ENCODE assay signal across 8 cellular contexts in the genomic region with DNA sequence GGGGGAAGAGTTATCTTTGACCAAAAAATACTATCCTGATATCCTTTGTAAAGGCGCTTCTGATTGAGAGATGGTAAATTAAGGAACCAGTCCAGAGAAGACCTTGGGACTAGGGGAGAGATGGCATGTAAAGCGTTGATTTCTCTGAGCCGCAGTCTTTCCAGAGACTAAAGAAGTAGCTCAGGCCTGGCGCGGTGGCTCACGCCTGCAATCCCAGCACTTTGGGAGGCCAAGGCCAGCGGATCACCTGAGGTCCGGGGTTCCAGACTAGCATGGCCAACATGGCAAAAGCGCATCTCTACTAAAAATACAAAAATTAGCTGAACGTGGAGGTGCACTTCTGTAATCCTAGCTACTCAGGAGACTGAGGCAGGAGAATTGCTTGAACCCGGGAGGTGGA. TPM values are rescaled to one million over a fixed set of nuclear protein-coding genes. Genes with fewer than 3 reads are reported as not detected.
DNase-seq lines count a peak whose midpoint lies in the region; ATAC-seq and TF ChIP-seq lines count a peak whose summit lies in the region.

No MANE protein-coding gene starts in this region.

- no peak overlapping the region for H2AFZ ChIP-seq in KMS-11 (ENCODE audit: low read depth)

- H3K9me3 Mint-ChIP-seq in naive thymus-derived CD4-positive, alpha-beta T cell = no peaks in the 10 kb centered on the region

- CTCF ChIA-PET in naive thymus-derived CD4-positive, alpha-beta T cell (lab: Charles Lee) = interaction anchor here (1.1 kb wide), 1 partner anchor 33 kb away, joined by 3 read pairs; no protein-coding TSS in a partner anchor

- no peak overlapping the region for H3K27ac ChIP-seq in KMS-11
- peak overlapping the region; percentile 99 for H3K27ac ChIP-seq in naive thymus-derived CD4-positive, alpha-beta T cell (ENCODE audit: low read depth, low read length)

- H3K4me3 Mint-ChIP-seq in naive thymus-derived CD4-positive, alpha-beta T cell = peak overlapping the region; percentile 87 to 97 (median 92)

- ATAC-seq in naive thymus-derived CD4-positive, alpha-beta T cell = no peak
- no peak for ATAC-seq in HG03196 (IDR thresholded peaks at IDR 0.05; ENCODE audit: unreplicated experiment)

- DNase-seq in AG09309 (ENCODE audit: low read depth) (no peak), choroid plexus epithelial cell (ENCODE audit: low read depth) (no peak), AG08396 (ENCODE audit: low spot score) (no peak), SKM-1 treated with dmso at 0.1 percent for 144 hours (lab: John Stamatoyannopoulos, UW; ENCODE audit: unreplicated experiment) (no peak), GM19238 (ENCODE audit: insufficient read length, low spot score) (no peak)
- DNase-seq in naive thymus-derived CD4-positive, alpha-beta T cell = no peak

- H3K4me1 ChIP-seq in KMS-11 (ENCODE audit: low read depth, poor library complexity, severe bottlenecking) = peaks cover 33% of the 10 kb centered on the region
- peaks cover 41 to 44% of the 10 kb centered on the region in 2 donors for H3K4me1 ChIP-seq in naive thymus-derived CD4-positive, alpha-beta T cell (ENCODE audit: control insufficient read depth in 2 of 2, insufficient read depth in 2 of 2, low read length in 2 of 2)

- peak overlapping the region; percentile 86 for H3K4me2 ChIP-seq in KMS-11

- no peaks in the 10 kb centered on the region for H3K27me3 Mint-ChIP-seq in naive thymus-derived CD4-positive, alpha-beta T cell

- POLR2A ChIA-PET in naive thymus-derived CD4-positive, alpha-beta T cell (lab: Charles Lee) = interaction anchor here (0.7 to 4.1 kb wide), 7 partner anchors 9 to 298 kb away, joined by 3 to 23 read pairs (median 3); partner anchors contain the start of gene EDC4

- H3K36me3 Mint-ChIP-seq in naive thymus-derived CD4-positive, alpha-beta T cell = peaks cover 0 to 18% (median 0%) of the 10 kb centered on the region in 5 donors

- H3K4me1 Mint-ChIP-seq in naive thymus-derived CD4-positive, alpha-beta T cell = peaks cover 19 to 63% (median 40%) of the 10 kb centered on the region in 7 donors

- H3K79me2 ChIP-seq in KMS-11 (ENCODE audit: insufficient read depth, low read depth) = peaks cover 83% of the 10 kb centered on the region

- H3K27ac Mint-ChIP-seq in naive thymus-derived CD4-positive, alpha-beta T cell = peak overlapping the region in 7 of 9 donors; percentile 52 to 87 (median 84)

- TF ChIP-seq CTCF in AG09309 (IDR thresholded peaks at IDR 0.05; ENCODE audit: control insufficient read depth, insufficient read depth, low read depth, low read length, missing control alignments) (no peak), KMS-11 (conservative IDR thresholded peaks at IDR 0.05; ENCODE audit: low read depth, low read length) (no peak), choroid plexus epithelial cell (conservative IDR thresholded peaks at IDR 0.05; ENCODE audit: low read depth, low read length) (no peak)

- H3K4me3 ChIP-seq in AG09309 (ENCODE audit: control insufficient read depth, low read depth, low read length) (peak overlapping the region; percentile 88), KMS-11 (IDR thresholded peaks at IDR 0.05; ENCODE audit: insufficient read depth, low read depth, low read length) (no peak overlapping the region), choroid plexus epithelial cell (ENCODE audit: low read depth, low read length) (peak overlapping the region; percentile 93)
- no peak overlapping the region for H3K4me3 ChIP-seq in naive thymus-derived CD4-positive, alpha-beta T cell (ENCODE audit: low read length)

- intact Hi-C loops in naive thymus-derived CD4-positive, alpha-beta T cell (cut with micrococcal nuclease) = loop anchor here in 1 of 2 donors (10.0 kb wide), 2 partner anchors 323 to 603 kb away; partner anchors contain the start of genes FHOD1, RIPOR1 and SLC9A5

- no peaks in the 10 kb centered on the region for H3K27me3 ChIP-seq in KMS-11 (ENCODE audit: insufficient read depth, low read depth)
- no peaks in the 10 kb centered on the region for H3K27me3 ChIP-seq in naive thymus-derived CD4-positive, alpha-beta T cell (ENCODE audit: control insufficient read depth in 2 of 2, insufficient read depth in 2 of 2, low read length in 2 of 2)

- H3K9me3 ChIP-seq in naive thymus-derived CD4-positive, alpha-beta T cell (ENCODE audit: control insufficient read depth in 2 of 3, low read length in 3 of 3) = no peaks in the 10 kb centered on the region

- no peaks in the 10 kb centered on the region for H3K36me3 ChIP-seq in KMS-11 (ENCODE audit: insufficient read depth)
- H3K36me3 ChIP-seq in naive thymus-derived CD4-positive, alpha-beta T cell (ENCODE audit: control insufficient read depth in 2 of 3, insufficient read depth in 3 of 3, low read length in 3 of 3) = peaks cover 0 to 4% (median 0%) of the 10 kb centered on the region in 3 experiments

- no peaks in the 10 kb centered on the region for H4K20me1 ChIP-seq in KMS-11 (ENCODE audit: insufficient read depth)

- H3K9ac ChIP-seq in KMS-11 = peak overlapping the region; percentile 77; the same call in 1 of the 2 replicates

RNA-seq across cellular contexts. Expression of gene CENPT, which starts 0.6 kb away (rescaled TPM):
- total RNA-seq in naive thymus-derived CD4-positive, alpha-beta T cell = 100 to 1,000 TPM in 3 of 5 experiments, 10 to 100 TPM in 2; 56.7 to 128 (median 100) TPM
- polyA plus RNA-seq in naive thymus-derived CD4-positive, alpha-beta T cell = 10 to 100 TPM; 11.8 to 22.7 TPM

RNA-seq across cellular contexts. Expression of gene NUTF2, which starts 1.4 kb away (rescaled TPM):
- total RNA-seq in naive thymus-derived CD4-positive, alpha-beta T cell = 100 to 1,000 TPM in 1 of 5 experiments, 10 to 100 TPM in 4; 34.7 to 125 (median 40.4) TPM
- 100 to 1,000 TPM in 1 of 2 donors, 10 to 100 TPM in 1; 98.0 to 118 TPM for polyA plus RNA-seq in naive thymus-derived CD4-positive, alpha-beta T cell

RNA-seq across cellular contexts. Expression of gene THAP11, which starts 6.0 kb away (rescaled TPM):
- 10 to 100 TPM; 29.0 to 62.7 (median 44.6) TPM for total RNA-seq in naive thymus-derived CD4-positive, alpha-beta T cell
- polyA plus RNA-seq in naive thymus-derived CD4-positive, alpha-beta T cell = 100 to 1,000 TPM; 134 to 204 TPM

RNA-seq across cellular contexts. Expression of gene EDC4, which starts 24.7 kb away (rescaled TPM):
- total RNA-seq in naive thymus-derived CD4-positive, alpha-beta T cell = 100 to 1,000 TPM; 103 to 166 (median 122) TPM
- 10 to 100 TPM; 34.8 to 52.4 TPM for polyA plus RNA-seq in naive thymus-derived CD4-positive, alpha-beta T cell

RNA-seq across cellular contexts. Expression of gene NRN1L, which starts 36.6 kb away (rescaled TPM):
- total RNA-seq in naive thymus-derived CD4-positive, alpha-beta T cell = 1 to 10 TPM; 1.1 to 6.4 (median 3.2) TPM
- polyA plus RNA-seq in naive thymus-derived CD4-positive, alpha-beta T cell = not detected

Comparison
In these comparisons a context has a peak if more than half of its experiments do, and no peak if none do; other contexts are left out.
1. H3K4me3 ChIP-seq: peak in AG09309 (single experiment) and choroid plexus epithelial cell (single experiment); none in KMS-11 (single experiment) and naive thymus-derived CD4-positive, alpha-beta T cell (single experiment).